ENCODE assay signal across 20 cellular contexts in the genomic region with DNA sequence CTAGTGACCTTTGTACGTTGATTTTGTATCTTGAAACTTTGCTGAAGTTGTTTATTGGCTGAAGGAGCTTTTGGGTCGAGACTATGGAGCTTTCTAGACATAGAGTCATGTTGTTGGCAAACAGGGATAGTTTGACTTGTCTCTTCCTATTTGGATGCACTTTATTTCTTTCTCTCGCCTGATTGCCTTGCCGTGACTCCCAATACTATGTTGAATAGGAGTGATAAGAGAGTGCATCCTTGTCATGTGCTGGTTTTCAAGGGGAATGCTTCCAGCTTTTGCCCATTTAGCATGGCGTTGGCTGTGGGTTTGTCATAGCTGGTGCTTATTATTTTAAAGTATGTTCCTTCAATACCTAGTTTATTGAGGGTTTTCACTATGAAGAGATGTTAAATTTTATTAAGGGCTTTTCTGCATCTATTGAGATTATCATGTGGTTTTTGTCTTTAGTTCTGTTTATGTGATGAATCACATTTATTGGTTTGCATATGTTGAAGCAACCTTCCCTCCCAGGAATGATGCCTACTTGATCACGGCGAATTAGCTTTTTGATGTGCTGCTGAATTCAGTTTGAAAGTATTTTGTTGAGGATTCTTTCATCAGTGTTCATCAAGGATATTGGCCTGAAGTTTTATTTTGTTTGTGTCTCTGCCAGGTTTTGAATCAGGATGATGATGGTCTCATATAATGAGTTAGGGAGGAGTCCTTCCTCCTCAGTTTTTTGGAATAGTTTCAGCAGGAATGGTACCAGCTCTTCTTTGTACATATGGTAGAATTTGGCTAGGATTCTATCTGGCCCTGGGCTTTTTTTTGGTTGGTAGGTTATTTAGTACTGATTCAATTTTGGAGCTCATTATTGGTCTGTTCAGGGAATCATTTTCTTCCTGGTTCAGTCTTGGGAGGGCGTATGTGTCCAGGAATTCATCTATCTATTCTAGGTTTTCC.
DNase-seq lines count a peak whose midpoint lies in the region; ATAC-seq, FAIRE-seq and TF ChIP-seq lines count a peak whose summit lies in the region.
"Had no signal": no experiment of that assay in that cellular context is flagged by ENCODE, and none has a peak within 500 bp of the region (broad histone marks: within the 10 kb centered on the region; RNA-seq: fewer than 3 reads in every experiment).

No MANE protein-coding gene starts in this region.

- intact Hi-C loops in Panc1 (cut with micrococcal nuclease; ENCODE audit: unreplicated experiment) (no loop called here), testis (cut with DNase I; ENCODE audit: low total_unique reads) (no loop called here)

- H3K9me3 ChIP-seq in Panc1 (ENCODE audit: control insufficient read depth, insufficient read depth, low read depth, low read length) = no peaks in the 10 kb centered on the region
- no peaks in the 10 kb centered on the region for H3K9me3 ChIP-seq in testis
- H3K9me3 ChIP-seq: adrenal gland, psoas muscle had no signal

- H3K4me1 ChIP-seq in Panc1 (ENCODE audit: control insufficient read depth, insufficient read depth, low read length) (no peaks in the 10 kb centered on the region), testis (no peaks in the 10 kb centered on the region)
- H3K4me1 ChIP-seq: adrenal gland, psoas muscle had no signal

- H3K27ac ChIP-seq in Panc1 (ENCODE audit: low read length) = no peak overlapping the region
- H3K27ac ChIP-seq in testis = no peak overlapping the region
- H3K27ac ChIP-seq: adrenal gland, psoas muscle had no signal

- BruUV-seq in Panc1 (replicated peaks; lab: Mats Ljungman, UMichigan) = no TSS peak

- no peak for TF ChIP-seq POLR2A in testis (IDR thresholded peaks at IDR 0.05)

- 75% methylated on average over 8 of the region's 8 CpGs for WGBS in testis, 2 donors

- no peak for TF ChIP-seq CTCF in Panc1 (IDR thresholded peaks at IDR 0.05)
- no peak for TF ChIP-seq CTCF in testis (IDR thresholded peaks at IDR 0.05)

- CTCF ChIA-PET in Panc1 (lab: Charles Lee) = no interaction called here

- peak; percentile 85 for DNase-seq in GM04504 (ENCODE audit: low read depth)
- peak; percentile 18 for DNase-seq in Panc1 (ENCODE audit: low read depth, low spot score)
- DNase-seq in fibroblast of gingiva (ENCODE audit: low read depth) = peak; percentile 80
- peak; percentile 81 for DNase-seq in skeletal muscle cell (ENCODE audit: low read depth)
- DNase-seq in AG20443 (ENCODE audit: low spot score) = no peak
- no peak for DNase-seq in testis
- DNase-seq in frontal cortex (ENCODE audit: low spot score in 2 of 2) = no peak
- DNase-seq in ACHN = no peak
- DNase-seq: activated CD4-positive, alpha-beta T cell treated with anti-CD3 and anti-CD28 coated beads, Interleukin-2, amount 10 ng/mL, durations not matched to agents 7 days and 5 days; activated T-cell treated with anti-CD3 and anti-CD28 coated beads, Interleukin-2, amount 50 U/mL, for 24 hours; adrenal gland; CD8-positive, alpha-beta T cell; glutamatergic neuron; Karpas-422; NCI-H1694 treated with DMSO at 0.1 percent for 48 hours; psoas muscle; stimulated activated CD4-positive, alpha-beta T cell treated with anti-CD3 and anti-CD28 coated beads, Interleukin-4, amount 100 ng/mL, for 1 hour; stimulated activated naive B cell treated with anti-CD40 and anti-IgM and Interleukin-4, amounts not matched to agents 10 μg/mL and 1 μg/mL and 100 μg/mL, for 72 hours had no signal

- no peak for FAIRE-seq in frontal cortex (lab: Jason Lieb, UNC)
- FAIRE-seq: urothelium cell line had no signal

- no peaks in the 10 kb centered on the region for H3K36me3 ChIP-seq in Panc1 (ENCODE audit: control insufficient read depth, insufficient read depth, low read length)
- H3K36me3 ChIP-seq in testis (ENCODE audit: low read depth, missing control alignments) = no peaks in the 10 kb centered on the region
- H3K36me3 ChIP-seq: adrenal gland had no signal

- in situ Hi-C loops in Panc1 (cut with HindIII; ENCODE audit: low pct_unique_long_range_greater_than_20kb, low sequenced_read_pairs) (no loop called here), ACHN (cut with HindIII; ENCODE audit: low pct_ligation_motif_present, low pct_unique_long_range_greater_than_20kb, low sequenced_read_pairs) (no loop called here)

- H3K4me3 ChIP-seq in Panc1 (ENCODE audit: low read depth in 2 of 2, low read length in 2 of 2) (no peak overlapping the region), skeletal muscle cell (ENCODE audit: low read depth, low read length) (no peak overlapping the region), testis (no peak overlapping the region)
- H3K4me3 ChIP-seq: adrenal gland, psoas muscle had no signal

- POLR2A ChIA-PET in Panc1 (lab: Charles Lee) = no interaction called here

- no peak for ATAC-seq in Panc1
- ATAC-seq: CD8-positive, alpha-beta T cell; psoas muscle; Right ventricle myocardium inferior; stimulated activated naive B cell treated with anti-CD40 and anti-IgM and Interleukin-4, amounts not matched to agents 10 μg/mL and 1 μg/mL and 100 μg/mL, for 72 hours had no signal

- H3K27me3 ChIP-seq in Panc1 (ENCODE audit: control insufficient read depth, insufficient read depth, low read length) (no peaks in the 10 kb centered on the region), testis (no peaks in the 10 kb centered on the region)
- H3K27me3 ChIP-seq: adrenal gland had no signal

Comparison
In these comparisons a context has a peak if more than half of its experiments do, and no peak if none do; other contexts are left out.
1. DNase-seq: peak in GM04504 (single experiment), Panc1 (single experiment), fibroblast of gingiva (single experiment) and skeletal muscle cell (single experiment); none in AG20443 (single experiment), testis (single experiment), frontal cortex (0 of 2) and ACHN (single experiment).